Comparison of ENCODE assay signal across 8 cellular contexts in genomic region chr6:52993461-52993860, GRCh38. TPM values are rescaled to one million over a fixed set of nuclear protein-coding genes. Genes with fewer than 3 reads are reported as not detected.
DNase-seq lines count a peak whose midpoint lies in the region; ATAC-seq and TF ChIP-seq lines count a peak whose summit lies in the region.

No MANE protein-coding gene starts in this region.

- no peaks in the 10 kb centered on the region for H3K79me2 ChIP-seq in GM23338 (replicated peaks; ENCODE audit: insufficient read depth)

- no peak for DNase-seq in GM23338 (ENCODE audit: low spot score)
- DNase-seq in WTC11 (ENCODE audit: low spot score): no peak
- peak in 1 of 2 donors; percentile 33 for DNase-seq in foreskin fibroblast
- no peak for DNase-seq in A172 (ENCODE audit: low spot score)
- no peak for DNase-seq in DMS153 (lab: John Stamatoyannopoulos, UW)
- no peak for DNase-seq in AG20443 (ENCODE audit: low spot score)

- H3K27me3 Mint-ChIP-seq in GM23338 (ENCODE audit: insufficient read depth, low read depth, poor library complexity): peaks cover 17% of the 10 kb centered on the region
- H3K27me3 Mint-ChIP-seq in WTC11 (ENCODE audit: low read depth): peaks cover 5% of the 10 kb centered on the region

- H3K36me3 ChIP-seq in GM23338 (ENCODE audit: insufficient read depth) (no peaks in the 10 kb centered on the region), rectal smooth muscle tissue (ENCODE audit: control insufficient read depth, insufficient read depth, low read length) (no peaks in the 10 kb centered on the region)

- peak overlapping the region; percentile 12; the same call in 1 of the 2 replicates for H2AFZ ChIP-seq in GM23338

- H3K4me3 ChIP-seq in GM23338 (peak overlapping the region; percentile 66), foreskin fibroblast (ENCODE audit: low read depth in 1 of 2, low read length in 2 of 2) (peak overlapping the region; percentile 80 to 88), rectal smooth muscle tissue (ENCODE audit: low read length) (peak overlapping the region; percentile 95)

- H3K9me2 ChIP-seq in GM23338 (ENCODE audit: insufficient read depth): no peaks in the 10 kb centered on the region

- H3K4me3 Mint-ChIP-seq in GM23338 (peak overlapping the region; percentile 93), WTC11 (peak overlapping the region; percentile 89)

- peaks cover 19% of the 10 kb centered on the region; the same call in 2 of the 3 replicates for H3K4me1 Mint-ChIP-seq in GM23338
- peaks cover 15% of the 10 kb centered on the region for H3K4me1 Mint-ChIP-seq in WTC11

- POLR2A ChIA-PET in WTC11 (lab: Charles Lee): no interaction called here

- H3K9ac ChIP-seq in rectal smooth muscle tissue (ENCODE audit: low read length): peak overlapping the region; percentile 37

- CTCF ChIA-PET in WTC11 (lab: Charles Lee): interaction anchor here (0.9 to 2.4 kb wide), 7 partner anchors 16 to 491 kb away, joined by 3 to 10 read pairs (median 4); partner anchors contain the start of gene FBXO9

- no peak for ATAC-seq in GM23338
- no peak for ATAC-seq in WTC11
- no peak for ATAC-seq in HG03196 (IDR thresholded peaks at IDR 0.05; ENCODE audit: unreplicated experiment)

- H3K27ac Mint-ChIP-seq in GM23338: no peak overlapping the region; the same call in 1 of the 2 replicates
- no peak overlapping the region for H3K27ac Mint-ChIP-seq in WTC11

- H3F3A ChIP-seq in GM23338 (replicated peaks; ENCODE audit: low read depth): no peaks in the 10 kb centered on the region

- peak overlapping the region; percentile 78 for H3K4me2 ChIP-seq in GM23338

- no peak overlapping the region for H3K27ac ChIP-seq in GM23338 (ENCODE audit: low read depth)
- H3K27ac ChIP-seq in rectal smooth muscle tissue (ENCODE audit: low read depth, low read length): peak overlapping the region; percentile 98

- H3K36me3 Mint-ChIP-seq in GM23338 (ENCODE audit: low read depth) (peaks cover 7% of the 10 kb centered on the region), WTC11 (peaks cover 9% of the 10 kb centered on the region)

- H3K4me1 ChIP-seq in GM23338 (ENCODE audit: insufficient read depth): 0 out of 2 replicates have a peak, but pooled peaks cover 7% of the 10 kb centered on the region
- H3K4me1 ChIP-seq in rectal smooth muscle tissue (ENCODE audit: control insufficient read depth, insufficient read depth, low read length): peaks cover 8% of the 10 kb centered on the region

- TF ChIP-seq CTCF in GM23338 (conservative IDR thresholded peaks at IDR 0.05; ENCODE audit: low read depth in 2 of 2) (no peak), WTC11 (IDR thresholded peaks at IDR 0.05) (no peak), foreskin fibroblast (IDR thresholded peaks at IDR 0.05; ENCODE audit: low read depth, low read length) (no peak)

- no peaks in the 10 kb centered on the region for H3K27me3 ChIP-seq in GM23338 (ENCODE audit: insufficient read depth)
- no peaks in the 10 kb centered on the region for H3K27me3 ChIP-seq in rectal smooth muscle tissue (ENCODE audit: control insufficient read depth, insufficient read depth, low read length)

- H3K9me3 Mint-ChIP-seq in GM23338 (peaks cover 5% of the 10 kb centered on the region), WTC11 (no peaks in the 10 kb centered on the region)

- H4K20me1 ChIP-seq in GM23338 (replicated peaks; ENCODE audit: insufficient read depth): no peaks in the 10 kb centered on the region

TF ChIP-seq in GM23338, 12 proteins besides CTCF, POLR2A, EP300 and RAD21:
- TF ChIP-seq ZNF114 (CRISPR knock-in tag; IDR thresholded peaks at IDR 0.05) (no peak), JUNB (IDR thresholded peaks at IDR 0.05; ENCODE audit: unreplicated experiment) (no peak), EZH2phosphoT487 (IDR thresholded peaks at IDR 0.05; ENCODE audit: unreplicated experiment) (no peak)

TF ChIP-seq in WTC11, 78 proteins besides CTCF, POLR2A, EP300 and RAD21:
- no peak for TF ChIP-seq E2F1 (CRISPR knock-in tag; IDR thresholded peaks at IDR 0.05)
- no peak for TF ChIP-seq NR3C1 (CRISPR knock-in tag; conservative IDR thresholded peaks at IDR 0.05; ENCODE audit: low read depth)
- TF ChIP-seq STAT6 (CRISPR knock-in tag; conservative IDR thresholded peaks at IDR 0.05; ENCODE audit: low read depth): no peak
- no peak for TF ChIP-seq ARID4B (CRISPR knock-in tag; IDR thresholded peaks at IDR 0.05; ENCODE audit: borderline replicate concordance)
- TF ChIP-seq E2F4 (CRISPR knock-in tag; IDR thresholded peaks at IDR 0.05; ENCODE audit: borderline replicate concordance, low read depth): no peak
- no peak for TF ChIP-seq NFE2L1 (CRISPR knock-in tag; IDR thresholded peaks at IDR 0.05)
- TF ChIP-seq NFYB (CRISPR knock-in tag; conservative IDR thresholded peaks at IDR 0.05; ENCODE audit: low read depth): no peak

RNA-seq across cellular contexts. Expression of gene GSTA4, which starts 1.6 kb away (rescaled TPM):
- 19.3 and 19.5 TPM in 2 replicates for total RNA-seq in GM23338 (2014; rRNA removed; shearing (Covaris generic))
- polyA plus RNA-seq in GM23338 (2016; fragmentation: Nextera tagmentation; extraction: Ambion mirVana): 25.0 and 29.9 TPM in 2 replicates
- total RNA-seq in WTC11 (2021): 12.6 to 24.6 TPM (median 23.1 TPM) in 3 replicates
- 14.9 and 15.7 TPM in 2 replicates for total RNA-seq in A172 (2014; rRNA removed; shearing (Covaris generic))
